In genomic region chr5:1122511-1123284, GRCh38 we compare ENCODE assay signal across 24 cellular contexts. TPM values are rescaled to one million over a fixed set of nuclear protein-coding genes. Genes with fewer than 3 reads are reported as not detected.
A peak's percentile ranks its signal among the peaks of the same experiment; 100 is the strongest.
DNase-seq lines count a peak whose midpoint lies in the region; ATAC-seq and TF ChIP-seq lines count a peak whose summit lies in the region.
"Had no signal": no experiment of that assay in that cellular context is flagged by ENCODE, and none has a peak within 500 bp of the region (broad histone marks: within the 10 kb centered on the region; RNA-seq: fewer than 3 reads in every experiment).

No MANE protein-coding gene starts in this region.

- H3K27me3 Mint-ChIP-seq in naive thymus-derived CD4-positive, alpha-beta T cell: peaks cover 0 to 17% (median 0%) of the 10 kb centered on the region in 5 donors

- H2BK120ac ChIP-seq in neuronal stem cell (ENCODE audit: low read depth, low read length): no peak overlapping the region

- intact Hi-C loops in cardiac septum (cut with DNase I): loop anchor here (2.0 kb wide), 1 partner anchor 16 kb away; no protein-coding TSS in a partner anchor
- intact Hi-C loops in naive thymus-derived CD4-positive, alpha-beta T cell (cut with micrococcal nuclease): no loop called here

- ATAC-seq in naive thymus-derived CD4-positive, alpha-beta T cell: no peak
- ATAC-seq in GM18517 (IDR thresholded peaks at IDR 0.05; ENCODE audit: unreplicated experiment): no peak

- no peak overlapping the region for H3K4me3 ChIP-seq in BLaER1
- H3K4me3 ChIP-seq in right atrium auricular region: no peak overlapping the region
- H3K4me3 ChIP-seq in neuronal stem cell (ENCODE audit: low read length in 2 of 2): no peak overlapping the region
- H3K4me3 ChIP-seq in naive thymus-derived CD4-positive, alpha-beta T cell (ENCODE audit: low read length): no peak overlapping the region
- H3K4me3 ChIP-seq: HAP-1, MG63 had no signal

- H3K27me3 ChIP-seq in BLaER1: peaks cover 39% of the 10 kb centered on the region; the same call in 1 of the 2 replicates
- H3K27me3 ChIP-seq in right atrium auricular region: no peaks in the 10 kb centered on the region
- peaks cover 0 to 42% (median 0%) of the 10 kb centered on the region in 3 experiments for H3K27me3 ChIP-seq in neuronal stem cell (ENCODE audit: control insufficient read depth in 3 of 3, insufficient read depth in 3 of 3, low read depth in 1 of 3, low read length in 3 of 3)
- H3K27me3 ChIP-seq in naive thymus-derived CD4-positive, alpha-beta T cell (ENCODE audit: control insufficient read depth in 2 of 2, insufficient read depth in 2 of 2, low read length in 2 of 2): no peaks in the 10 kb centered on the region

- peaks cover 0 to 3% (median 0%) of the 10 kb centered on the region in 5 donors for H3K36me3 Mint-ChIP-seq in naive thymus-derived CD4-positive, alpha-beta T cell

- CTCF ChIA-PET in naive thymus-derived CD4-positive, alpha-beta T cell (lab: Charles Lee): no interaction called here

- no peak overlapping the region for H3K4me3 Mint-ChIP-seq in naive thymus-derived CD4-positive, alpha-beta T cell
- H3K4me3 Mint-ChIP-seq: B cell, HFFc6 had no signal

- POLR2A ChIA-PET in naive thymus-derived CD4-positive, alpha-beta T cell (lab: Charles Lee): no interaction called here

- peaks cover 20% of the 10 kb centered on the region for H3K9me3 ChIP-seq in BLaER1
- no peaks in the 10 kb centered on the region for H3K9me3 ChIP-seq in right atrium auricular region
- peaks cover 0 to 8% of the 10 kb centered on the region in 2 donors for H3K9me3 ChIP-seq in neuronal stem cell (replicated peaks in 1 of 2; ENCODE audit: control insufficient read depth in 2 of 2, insufficient read depth in 1 of 2, low read depth in 1 of 2, low read length in 2 of 2)
- H3K9me3 ChIP-seq in naive thymus-derived CD4-positive, alpha-beta T cell (ENCODE audit: control insufficient read depth in 2 of 3, low read length in 3 of 3): no peaks in the 10 kb centered on the region
- H3K9me3 ChIP-seq: HAP-1, MG63 had no signal

- H4K20me1 ChIP-seq in BLaER1: peaks cover 59% of the 10 kb centered on the region

- no peak overlapping the region for H3K9ac ChIP-seq in BLaER1
- no peak overlapping the region for H3K9ac ChIP-seq in neuronal stem cell (ENCODE audit: low read depth, low read length, poor library complexity)

- H3K4me2 ChIP-seq in BLaER1 (peak overlapping the region; percentile 75), neuronal stem cell (ENCODE audit: insufficient read depth, low read length, poor library complexity, severe bottlenecking) (no peak overlapping the region)

- H3K9me3 Mint-ChIP-seq in naive thymus-derived CD4-positive, alpha-beta T cell: no peaks in the 10 kb centered on the region
- H3K9me3 Mint-ChIP-seq: HFFc6 had no signal

- H2BK12ac ChIP-seq in neuronal stem cell (ENCODE audit: low read length): peak overlapping the region; percentile 46

- peak; percentile 85 for DNase-seq in cardiac septum (ENCODE audit: low spot score)
- no peak for DNase-seq in right atrium auricular region (ENCODE audit: low spot score)
- DNase-seq in neuronal stem cell (ENCODE audit: low spot score): no peak
- no peak for DNase-seq in naive thymus-derived CD4-positive, alpha-beta T cell
- DNase-seq in stimulated activated CD8-positive, alpha-beta memory T cell treated with anti-CD3 and anti-CD28 coated beads, Interleukin-4, amount 100 ng/mL, for 48 hours: no peak
- DNase-seq in activated CD8-positive, alpha-beta memory T cell treated with anti-CD3 and anti-CD28 coated beads for 24 hours: no peak
- DNase-seq: Calu3, DMS79 treated with DMSO at 0.1 percent for 48 hours, GF-D8, GOT3, HFFc6, IMR-90, KG1, MG63, NCI-H2029, NCI-H2227 treated with DMSO at 0.1 percent for 48 hours, NCI-H526 treated with DMSO at 0.1 percent for 48 hours, RPMI8226, SHP77 treated with DMSO at 0.1 percent for 48 hours had no signal

- no peak for TF ChIP-seq CTCF in right atrium auricular region (IDR thresholded peaks at IDR 0.05)

- H3K27ac Mint-ChIP-seq in naive thymus-derived CD4-positive, alpha-beta T cell: no peak overlapping the region
- H3K27ac Mint-ChIP-seq: B cell, HFFc6 had no signal

- H3K4me1 Mint-ChIP-seq in naive thymus-derived CD4-positive, alpha-beta T cell: peaks cover 0 to 8% (median 4%) of the 10 kb centered on the region in 7 donors
- H3K4me1 Mint-ChIP-seq: B cell had no signal

- no peak overlapping the region for H2BK15ac ChIP-seq in neuronal stem cell (ENCODE audit: low read length)

- H2AK5ac ChIP-seq in neuronal stem cell (ENCODE audit: low read depth, low read length): peak overlapping the region; percentile 62

- H4K8ac ChIP-seq in neuronal stem cell (ENCODE audit: low read depth, low read length): no peak overlapping the region

- peaks cover 10% of the 10 kb centered on the region for H3K36me3 ChIP-seq in BLaER1
- H3K36me3 ChIP-seq in right atrium auricular region: no peaks in the 10 kb centered on the region
- no peaks in the 10 kb centered on the region for H3K36me3 ChIP-seq in neuronal stem cell (replicated peaks in 1 of 2; ENCODE audit: control insufficient read depth in 2 of 2, insufficient read depth in 2 of 2, low read length in 2 of 2)
- H3K36me3 ChIP-seq in naive thymus-derived CD4-positive, alpha-beta T cell (ENCODE audit: control insufficient read depth in 2 of 3, insufficient read depth in 3 of 3, low read length in 3 of 3): no peaks in the 10 kb centered on the region
- H3K36me3 ChIP-seq: HAP-1, MG63 had no signal

- H3K79me1 ChIP-seq in neuronal stem cell (ENCODE audit: low read depth, low read length): peaks cover 3% of the 10 kb centered on the region

- H3K23ac ChIP-seq in neuronal stem cell (ENCODE audit: low read depth, low read length, poor library complexity): no peak overlapping the region

- no CpG with 5 or more reads among the region's 34 CpGs for WGBS in neuronal stem cell (ENCODE audit: extremely low coverage in 2 of 2, insufficient read length in 2 of 2, insufficient replicate concordance in 1 of 2), 2 donors

- H3K4ac ChIP-seq in neuronal stem cell (ENCODE audit: low read length): no peak overlapping the region

- H4K91ac ChIP-seq in neuronal stem cell (ENCODE audit: low read depth, low read length, poor library complexity): no peak overlapping the region

- H2BK5ac ChIP-seq in neuronal stem cell (ENCODE audit: low read length): no peak overlapping the region

- H3K14ac ChIP-seq in neuronal stem cell (ENCODE audit: low read length): no peak overlapping the region

- H3K18ac ChIP-seq in neuronal stem cell (ENCODE audit: low read length): peak overlapping the region; percentile 57

- H3K27ac ChIP-seq in BLaER1: peak overlapping the region; percentile 35; the same call in 1 of the 2 replicates
- H3K27ac ChIP-seq in right atrium auricular region: peak overlapping the region; percentile 80 to 88
- no peak overlapping the region for H3K27ac ChIP-seq in neuronal stem cell (replicated peaks; ENCODE audit: low read length)
- H3K27ac ChIP-seq in naive thymus-derived CD4-positive, alpha-beta T cell (ENCODE audit: low read depth, low read length): no peak overlapping the region
- H3K27ac ChIP-seq: 22Rv1 had no signal

- H3K4me1 ChIP-seq in BLaER1 (peaks cover 81% of the 10 kb centered on the region), right atrium auricular region (peaks cover 0 to 85% of the 10 kb centered on the region in 2 donors), neuronal stem cell (ENCODE audit: control insufficient read depth in 2 of 2, insufficient read depth in 1 of 2, low read depth in 1 of 2, low read length in 2 of 2) (peaks cover 0 to 8% of the 10 kb centered on the region in 2 donors)
- no peaks in the 10 kb centered on the region for H3K4me1 ChIP-seq in naive thymus-derived CD4-positive, alpha-beta T cell (ENCODE audit: control insufficient read depth in 2 of 2, insufficient read depth in 2 of 2, low read length in 2 of 2)
- H3K4me1 ChIP-seq: HAP-1 had no signal

- no peak overlapping the region for H2AFZ ChIP-seq in neuronal stem cell (ENCODE audit: low read length)

RNA-seq across cellular contexts. Expression of gene SLC12A7, which starts 10.8 kb away (rescaled TPM):
- total RNA-seq in cardiac septum: 127 TPM
- total RNA-seq in right atrium auricular region: 10 to 100 TPM; 28.5 to 42.3 TPM
- 25.7 TPM for polyA plus RNA-seq in neuronal stem cell (2013, experiment 1 of 2)
- 25.0 TPM for polyA plus RNA-seq in neuronal stem cell (2013, experiment 2 of 2)
- 100 to 1,000 TPM in 1 of 5 experiments, 10 to 100 TPM in 4; 45.3 to 101 (median 64.5) TPM for total RNA-seq in naive thymus-derived CD4-positive, alpha-beta T cell
- polyA plus RNA-seq in naive thymus-derived CD4-positive, alpha-beta T cell: 10 to 100 TPM in 1 of 2 donors, 1 to 10 TPM in 1; 6.4 to 30.5 TPM

Comparison
In these comparisons a context has a peak if more than half of its experiments do, and no peak if none do; other contexts are left out.
1. H3K27ac ChIP-seq: peak in BLaER1 (single experiment) and right atrium auricular region (2 of 2); none in neuronal stem cell (single experiment) and naive thymus-derived CD4-positive, alpha-beta T cell (single experiment).